ENCODE assay signal across 21 cellular contexts in genomic region chr20:6081236-6081635, GRCh38. TPM values are rescaled to one million over a fixed set of nuclear protein-coding genes. Genes with fewer than 3 reads are reported as not detected.
A peak's percentile ranks its signal among the peaks of the same experiment; 100 is the strongest.
DNase-seq lines count a peak whose midpoint lies in the region; ATAC-seq, FAIRE-seq and TF ChIP-seq lines count a peak whose summit lies in the region.
"Had no signal": no experiment of that assay in that cellular context is flagged by ENCODE, and none has a peak within 500 bp of the region (broad histone marks: within the 10 kb centered on the region; RNA-seq: fewer than 3 reads in every experiment).

No MANE protein-coding gene starts in this region.

- DNase-seq in left ventricle myocardium superior: no peak
- DNase-seq in Right ventricle myocardium inferior (ENCODE audit: missing footprints): no peak
- no peak for DNase-seq in T-helper 17 cell
- peak; percentile 66 for DNase-seq in fibroblast of pulmonary artery (ENCODE audit: low read depth)
- no peak for DNase-seq in ovary
- no peak for DNase-seq in GM12892 (ENCODE audit: insufficient read length)
- no peak for DNase-seq in activated naive CD4-positive, alpha-beta T cell treated with Interleukin-2 at 50 U/mL for 16 hours
- DNase-seq in NCI-H1417 treated with DMSO at 0.1 percent for 48 hours (lab: John Stamatoyannopoulos, UW): no peak
- DNase-seq: activated CD4-positive, alpha-beta T cell treated with anti-CD3 and anti-CD28 coated beads for 36 hours; activated T-cell treated with anti-CD3 and anti-CD28 coated beads for 4 hours; NCI-H1694; nucleus accumbens had no signal

- no peaks in the 10 kb centered on the region for H3K36me3 Mint-ChIP-seq in T-helper 17 cell (ENCODE audit: low read depth)
- H3K36me3 Mint-ChIP-seq: activated naive CD8-positive, alpha-beta T cell; memory B cell had no signal

- FAIRE-seq in GM12892 (lab: Jason Lieb, UNC): no peak
- FAIRE-seq: D721Med, H1 had no signal

- no peak for TF ChIP-seq CTCF in fibroblast of pulmonary artery (IDR thresholded peaks at IDR 0.05; ENCODE audit: low read length, missing control alignments)
- no peak for TF ChIP-seq CTCF in ovary (IDR thresholded peaks at IDR 0.05)

- H3K27ac ChIP-seq in ovary: no peak overlapping the region
- H3K27ac ChIP-seq: KMS-11 had no signal

- no peak overlapping the region for H3K4me3 Mint-ChIP-seq in T-helper 17 cell
- H3K4me3 Mint-ChIP-seq: activated CD4-positive, alpha-beta T cell treated with anti-CD3 and anti-CD28 coated beads for 36 hours; activated naive CD8-positive, alpha-beta T cell; memory B cell; stimulated activated naive CD8-positive, alpha-beta T cell treated with anti-CD3 and anti-CD28 coated beads, Interleukin-15, Interleukin-2, amounts not matched to agents 100 ng/mL and 50 ng/mL, for 24 hours; T-helper 2 cell treated with Interferon-gamma antibody and Interleukin-4, amounts not matched to agents 5 μg/mL and 100 μg/mL, for 36 hours had no signal

- no peaks in the 10 kb centered on the region for H3K9me3 ChIP-seq in T-helper 17 cell (ENCODE audit: control insufficient read depth, low read length, poor library complexity, severe bottlenecking)
- H3K9me3 ChIP-seq in ovary: no peaks in the 10 kb centered on the region

- TF ChIP-seq EP300 in ovary (IDR thresholded peaks at IDR 0.05): no peak

- peak overlapping the region; percentile 51 for H3K27ac Mint-ChIP-seq in T-helper 17 cell
- H3K27ac Mint-ChIP-seq: activated CD4-positive, alpha-beta T cell treated with anti-CD3 and anti-CD28 coated beads for 36 hours; activated naive CD8-positive, alpha-beta T cell; memory B cell; stimulated activated naive CD8-positive, alpha-beta T cell treated with anti-CD3 and anti-CD28 coated beads, Interleukin-15, Interleukin-2, amounts not matched to agents 100 ng/mL and 50 ng/mL, for 24 hours; T-helper 2 cell treated with Interferon-gamma antibody and Interleukin-4, amounts not matched to agents 5 μg/mL and 100 μg/mL, for 36 hours had no signal

- TF ChIP-seq POLR2A in ovary (IDR thresholded peaks at IDR 0.05) (no peak), GM12892 (IDR thresholded peaks at IDR 0.05; ENCODE audit: low read depth, low read length) (no peak)

- no peaks in the 10 kb centered on the region for H3K36me3 ChIP-seq in ovary

- WGBS in ovary, 3 donors: 52 to 67% (median 54%) methylated on average over 2 of the region's 2 CpGs

- H3K4me3 ChIP-seq in fibroblast of pulmonary artery (replicated peaks; ENCODE audit: low read depth, low read length): no peak overlapping the region
- H3K4me3 ChIP-seq in ovary: no peak overlapping the region

- peak; percentile 53 for ATAC-seq in left ventricle myocardium superior
- no peak for ATAC-seq in Right ventricle myocardium inferior
- no peak for ATAC-seq in T-helper 17 cell
- ATAC-seq: activated CD4-positive, alpha-beta T cell treated with anti-CD3 and anti-CD28 coated beads for 36 hours; Panc1 had no signal

- peaks cover 34% of the 10 kb centered on the region for H3K27me3 Mint-ChIP-seq in T-helper 17 cell
- H3K27me3 Mint-ChIP-seq: activated CD4-positive, alpha-beta T cell treated with anti-CD3 and anti-CD28 coated beads for 36 hours; activated naive CD8-positive, alpha-beta T cell had no signal

- H3K27me3 ChIP-seq in ovary: no peaks in the 10 kb centered on the region

- intact Hi-C loops in left ventricle myocardium superior (cut with micrococcal nuclease): no loop called here
- intact Hi-C loops in Right ventricle myocardium inferior (cut with DNase I): no loop called here
- intact Hi-C loops in ovary (cut with DNase I): loop anchor here in 1 of 4 donors (5.0 kb wide), 1 partner anchor 129 kb away; the partner anchor contains the start of genes MCM8 and TRMT6

- H3K4me1 ChIP-seq in ovary (ENCODE audit: insufficient read depth): no peaks in the 10 kb centered on the region

- H3K4me1 Mint-ChIP-seq in T-helper 17 cell: no peaks in the 10 kb centered on the region
- H3K4me1 Mint-ChIP-seq: activated CD4-positive, alpha-beta T cell treated with anti-CD3 and anti-CD28 coated beads for 36 hours; memory B cell had no signal

RNA-seq across cellular contexts. Expression of gene LRRN4, which starts 27.4 kb away (rescaled TPM):
- 0.99 TPM for total RNA-seq in left ventricle myocardium superior
- 0.46 TPM for total RNA-seq in Right ventricle myocardium inferior
- total RNA-seq in T-helper 17 cell: not detected
- 10 to 100 TPM in 1 of 7 donors, 1 to 10 TPM in 3, under 1 TPM in 3; 0.15 to 72.5 (median 1.1) TPM for total RNA-seq in ovary
- polyA plus RNA-seq in ovary: under 1 TPM; 0.29 to 0.33 TPM
- not detected for polyA plus RNA-seq in GM12892 (2012; ENCODE audit: missing spikeins)
- total RNA-seq: NCI-H460 had no signal

RNA-seq across cellular contexts. Expression of gene FERMT1, which starts 41.6 kb away (rescaled TPM):
- total RNA-seq in left ventricle myocardium superior: 1.1 TPM
- total RNA-seq in Right ventricle myocardium inferior: 1.5 TPM
- total RNA-seq in T-helper 17 cell: under 1 TPM in 1 of 2 donors, not detected in 1; 0.16 TPM
- total RNA-seq in ovary: 10 to 100 TPM in 1 of 7 donors, 1 to 10 TPM in 6; 1.1 to 10.4 (median 5.9) TPM
- polyA plus RNA-seq in ovary: 1 to 10 TPM; 2.2 to 4.7 TPM
- polyA plus RNA-seq in GM12892 (2012; ENCODE audit: missing spikeins): 0.45 TPM
